ENCODE assay signal across 15 cellular contexts in genomic region chr21:32007461-32007860, GRCh38.
A peak's percentile ranks its signal among the peaks of the same experiment; 100 is the strongest.
DNase-seq lines count a peak whose midpoint lies in the region; ATAC-seq and TF ChIP-seq lines count a peak whose summit lies in the region.
"Had no signal": no experiment of that assay in that cellular context is flagged by ENCODE, and none has a peak within 500 bp of the region (broad histone marks: within the 10 kb centered on the region; RNA-seq: fewer than 3 reads in every experiment).

No MANE protein-coding gene starts in this region.

- H3K4me1 ChIP-seq in left ventricle myocardium inferior = no peaks in the 10 kb centered on the region
- H3K4me1 ChIP-seq: uterus had no signal

- no peak for ATAC-seq in HG02678 (IDR thresholded peaks at IDR 0.05; ENCODE audit: unreplicated experiment)

- H3K36me3 ChIP-seq in left ventricle myocardium inferior = no peaks in the 10 kb centered on the region
- H3K36me3 ChIP-seq: uterus had no signal

- H3K27me3 ChIP-seq in left ventricle myocardium inferior (ENCODE audit: low read depth) = peaks cover 14% of the 10 kb centered on the region
- H3K27me3 ChIP-seq: uterus had no signal

- DNase-seq in AG04449 (ENCODE audit: low read depth, low spot score) = peak; percentile 28
- DNase-seq in H4 (ENCODE audit: low spot score) = peak; percentile 42
- DNase-seq in T1000 (lab: John Stamatoyannopoulos, UW) = peak; percentile 65
- peak; percentile 68 for DNase-seq in islet precursor cell
- no peak for DNase-seq in UCSD-AML1 (lab: John Stamatoyannopoulos, UW; ENCODE audit: unreplicated experiment)
- DNase-seq in left ventricle myocardium inferior = no peak
- DNase-seq in NCI-H1417 treated with DMSO at 0.1 percent for 48 hours (lab: John Stamatoyannopoulos, UW) = no peak
- DNase-seq: DMS153; effector memory CD4-positive, alpha-beta T cell; NCI-H2171 treated with DMSO at 0.1 percent for 48 hours; stimulated activated naive CD4-positive, alpha-beta T cell treated with Interleukin-2 at 50 U/mL for 16 hours; uterus; WERI-Rb-1 had no signal

- POLR2A ChIA-PET in AG04449 (lab: Yijun Ruan, JAX) = no interaction called here

- no peak for TF ChIP-seq CTCF in AG04449 (IDR thresholded peaks at IDR 0.05; ENCODE audit: insufficient read depth, low read length, missing control alignments)
- no peak for TF ChIP-seq CTCF in left ventricle myocardium inferior (IDR thresholded peaks at IDR 0.05; ENCODE audit: borderline replicate concordance)

- peaks cover 9% of the 10 kb centered on the region for H3K9me3 ChIP-seq in left ventricle myocardium inferior (replicated peaks)
- H3K9me3 ChIP-seq: uterus had no signal

- no peak overlapping the region for H3K4me3 ChIP-seq in AG04449 (ENCODE audit: low read depth, low read length)
- no peak overlapping the region for H3K4me3 ChIP-seq in left ventricle myocardium inferior
- H3K4me3 ChIP-seq: skin epidermis, uterus had no signal

- intact Hi-C loops in left ventricle myocardium inferior (cut with micrococcal nuclease) = no loop called here

- CTCF ChIA-PET in AG04449 (lab: Yijun Ruan, JAX) = interaction anchor here (1.4 kb wide), 1 partner anchor 250 kb away, joined by 3 read pairs; no protein-coding TSS in a partner anchor

- H3K27ac ChIP-seq in left ventricle myocardium inferior (replicated peaks) = no peak overlapping the region
- H3K27ac ChIP-seq: uterus, WERI-Rb-1 had no signal

Comparison
In these comparisons a context has a peak if more than half of its experiments do, and no peak if none do; other contexts are left out.
1. DNase-seq: peak in AG04449 (single experiment), H4 (single experiment), T1000 (single experiment) and islet precursor cell (single experiment); none in UCSD-AML1 (single experiment), left ventricle myocardium inferior (single experiment) and NCI-H1417 treated with DMSO at 0.1 percent for 48 hours (single experiment).